ENCODE assay signal across 1 cellular context in genomic region chr19:20776083-20777076, GRCh38.
TF ChIP-seq lines count a peak whose summit lies in the region.

Gene ZNF66 (plus strand): TSS chr19:20776304. CDS start chr19:20776448, 144 bp downstream.

TF ChIP-seq in HepG2, 621 proteins besides CTCF, POLR2A, EP300 and RAD21 (continued from another document):
- TF ChIP-seq ZNF280D (CRISPR knock-in tag; IDR thresholded peaks at IDR 0.05) (no peak), ZSCAN30 (CRISPR knock-in tag; IDR thresholded peaks at IDR 0.05) (no peak), SAFB2 (CRISPR knock-in tag; IDR thresholded peaks at IDR 0.05; ENCODE audit: borderline replicate concordance, low read depth) (no peak)
